12 cellular contexts compared by ENCODE assay signal in the genomic region with DNA sequence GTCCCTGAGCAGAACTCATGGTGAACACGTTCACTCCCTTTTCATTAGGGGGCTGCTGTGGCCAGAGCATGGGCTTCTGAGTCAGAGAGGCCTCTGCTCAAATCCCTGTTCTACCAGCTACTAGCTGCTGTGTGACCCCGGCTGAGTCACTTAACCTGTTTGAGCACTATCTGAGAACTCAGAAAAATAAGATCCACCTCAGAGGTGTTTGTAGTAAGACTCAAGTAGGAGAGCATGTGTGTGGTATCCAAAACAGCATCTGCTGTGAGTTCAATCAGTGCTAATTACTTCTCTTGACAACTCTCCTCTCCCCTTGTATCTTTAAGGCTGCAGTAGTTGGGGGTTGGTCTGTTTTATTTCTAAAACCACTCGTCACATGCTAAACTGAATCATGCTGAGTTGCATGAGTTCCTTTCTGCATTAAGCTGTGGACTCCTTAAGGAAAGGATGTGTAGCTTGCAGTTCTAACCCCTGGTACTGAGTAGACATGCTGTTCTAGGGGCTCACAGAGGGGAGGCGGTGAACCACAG. TPM values are rescaled to one million over a fixed set of nuclear protein-coding genes. Genes with fewer than 3 reads are reported as not detected.
DNase-seq lines count a peak whose midpoint lies in the region; ATAC-seq and TF ChIP-seq lines count a peak whose summit lies in the region.
"Had no signal": no experiment of that assay in that cellular context is flagged by ENCODE, and none has a peak within 500 bp of the region (broad histone marks: within the 10 kb centered on the region; RNA-seq: fewer than 3 reads in every experiment).

No MANE protein-coding gene starts in this region.

- peak; percentile 86 for DNase-seq in EH (ENCODE audit: low read depth)
- DNase-seq in NCI-H69 (lab: John Stamatoyannopoulos, UW) = peak; percentile 6
- DNase-seq in dedifferentiated amniotic fluid mesenchymal stem cell (ENCODE audit: extremely low spot score) = peak; percentile 35
- DNase-seq in myocyte (ENCODE audit: low read depth) = peak; percentile 57
- DNase-seq in tibial artery = no peak
- DNase-seq in stimulated activated naive CD4-positive, alpha-beta T cell treated with Interleukin-2 at 50 U/mL for 16 hours (lab: John Stamatoyannopoulos, UW) = no peak
- DNase-seq in activated CD8-positive, alpha-beta T cell treated with anti-CD3 and anti-CD28 coated beads for 36 hours = no peak
- DNase-seq in SKM-1 treated with dmso at 0.1 percent for 144 hours (lab: John Stamatoyannopoulos, UW; ENCODE audit: unreplicated experiment) = no peak
- DNase-seq: activated naive CD4-positive, alpha-beta T cell treated with anti-CD3 and anti-CD28 coated beads for 36 hours; erythroblast; small intestine had no signal

- CTCF ChIA-PET in activated CD8-positive, alpha-beta T cell treated with anti-CD3 and anti-CD28 coated beads for 36 hours (lab: Charles Lee) = no interaction called here

- peaks cover 22% of the 10 kb centered on the region for H3K9me3 Mint-ChIP-seq in activated CD8-positive, alpha-beta T cell treated with anti-CD3 and anti-CD28 coated beads for 36 hours

- H3K27me3 ChIP-seq in tibial artery = no peaks in the 10 kb centered on the region

- no peak overlapping the region for H3K4me3 Mint-ChIP-seq in activated CD8-positive, alpha-beta T cell treated with anti-CD3 and anti-CD28 coated beads for 36 hours
- H3K4me3 Mint-ChIP-seq: activated naive CD4-positive, alpha-beta T cell treated with anti-CD3 and anti-CD28 coated beads for 36 hours; mesothelial cell of epicardium had no signal

- POLR2A ChIA-PET in activated CD8-positive, alpha-beta T cell treated with anti-CD3 and anti-CD28 coated beads for 36 hours (lab: Charles Lee) = interaction anchor here (1.0 kb wide), 1 partner anchor 10 kb away, joined by 3 read pairs; no protein-coding TSS in a partner anchor

- no peak overlapping the region for H3K27ac Mint-ChIP-seq in activated CD8-positive, alpha-beta T cell treated with anti-CD3 and anti-CD28 coated beads for 36 hours
- H3K27ac Mint-ChIP-seq: activated naive CD4-positive, alpha-beta T cell treated with anti-CD3 and anti-CD28 coated beads for 36 hours; mesothelial cell of epicardium had no signal

- intact Hi-C loops in tibial artery (cut with DNase I; ENCODE audit: low total_unique reads) = no loop called here
- intact Hi-C loops in activated CD8-positive, alpha-beta T cell treated with anti-CD3 and anti-CD28 coated beads for 36 hours (cut with micrococcal nuclease) = no loop called here

- H3K27me3 Mint-ChIP-seq in activated CD8-positive, alpha-beta T cell treated with anti-CD3 and anti-CD28 coated beads for 36 hours = no peaks in the 10 kb centered on the region

- no peaks in the 10 kb centered on the region for H3K36me3 ChIP-seq in tibial artery

- no peak overlapping the region for H3K27ac ChIP-seq in tibial artery

- H3K36me3 Mint-ChIP-seq in activated CD8-positive, alpha-beta T cell treated with anti-CD3 and anti-CD28 coated beads for 36 hours (ENCODE audit: low read depth) = peaks cover 18% of the 10 kb centered on the region

- peaks cover 0 to 11% (median 6%) of the 10 kb centered on the region in 3 donors for H3K9me3 ChIP-seq in tibial artery

- H3K4me1 ChIP-seq in tibial artery = no peaks in the 10 kb centered on the region

- no peaks in the 10 kb centered on the region for H3K4me1 Mint-ChIP-seq in activated CD8-positive, alpha-beta T cell treated with anti-CD3 and anti-CD28 coated beads for 36 hours (ENCODE audit: low read depth)

- no peak for TF ChIP-seq CTCF in tibial artery (IDR thresholded peaks at IDR 0.05)
- no peak for TF ChIP-seq CTCF in activated CD8-positive, alpha-beta T cell treated with anti-CD3 and anti-CD28 coated beads for 36 hours (IDR thresholded peaks at IDR 0.05)

- no peak overlapping the region for H3K4me3 ChIP-seq in tibial artery

- no peak for ATAC-seq in activated CD8-positive, alpha-beta T cell treated with anti-CD3 and anti-CD28 coated beads for 36 hours

RNA-seq across cellular contexts. Expression of a gene that starts 39.7 kb away (rescaled TPM):
- 65.9 and 141 TPM in 2 replicates for total RNA-seq in myocyte
- 61.1 TPM for polyA plus RNA-seq in myocyte (2012)
- 10 to 100 TPM; 51.4 to 53.2 TPM for total RNA-seq in activated CD8-positive, alpha-beta T cell treated with anti-CD3 and anti-CD28 coated beads for 36 hours

Comparison
In these comparisons a context has a peak if more than half of its experiments do, and no peak if none do; other contexts are left out.
1. DNase-seq: peak in EH (single experiment), NCI-H69 (single experiment), dedifferentiated amniotic fluid mesenchymal stem cell (single experiment) and myocyte (single experiment); none in tibial artery (0 of 2), stimulated activated naive CD4-positive, alpha-beta T cell treated with Interleukin-2 at 50 U/mL for 16 hours (single experiment), activated CD8-positive, alpha-beta T cell treated with anti-CD3 and anti-CD28 coated beads for 36 hours (single experiment) and SKM-1 treated with dmso at 0.1 percent for 144 hours (single experiment).